Comparison of ENCODE assay signal across 22 cellular contexts in genomic region chr4:55634417-55635128, GRCh38. TPM values are rescaled to one million over a fixed set of nuclear protein-coding genes. Genes with fewer than 3 reads are reported as not detected.
DNase-seq lines count a peak whose midpoint lies in the region; ATAC-seq, FAIRE-seq and TF ChIP-seq lines count a peak whose summit lies in the region.
"Had no signal": no experiment of that assay in that cellular context is flagged by ENCODE, and none has a peak within 500 bp of the region (broad histone marks: within the 10 kb centered on the region; RNA-seq: fewer than 3 reads in every experiment).

No MANE protein-coding gene starts in this region.

- H3K36me3 Mint-ChIP-seq in GM23338 (ENCODE audit: low read depth), result peaks cover 16% of the 10 kb centered on the region

- TF ChIP-seq RAD21 in K562 (CRISPR knock-in tag; conservative IDR thresholded peaks at IDR 0.05 in 1 of 2, IDR thresholded peaks at IDR 0.05 in 1 of 2), result no peak

- no peaks in the 10 kb centered on the region for H3F3A ChIP-seq in GM23338 (replicated peaks; ENCODE audit: low read depth)

- FAIRE-seq in K562 (lab: Jason Lieb, UNC), result no peak
- FAIRE-seq: GM12892 had no signal

- in situ Hi-C loops in K562 (cut with MboI), result loop anchor here (5.0 kb wide), 1 partner anchor 98 kb away; no protein-coding TSS in a partner anchor

- H3K4me1 Mint-ChIP-seq in GM23338, result peaks cover 50% of the 10 kb centered on the region

- H3K9me2 ChIP-seq in GM23338 (ENCODE audit: insufficient read depth), result no peaks in the 10 kb centered on the region
- H3K9me2 ChIP-seq in Karpas-422 (replicated peaks; ENCODE audit: insufficient read depth, low read length), result no peaks in the 10 kb centered on the region

- H3K4ac ChIP-seq in mesendoderm (ENCODE audit: low read depth, low read length), result no peak overlapping the region

- H4K5ac ChIP-seq in mesendoderm (ENCODE audit: low read length), result no peak overlapping the region

- no peak overlapping the region for H3K23ac ChIP-seq in mesendoderm (ENCODE audit: low read length)

- H3K4me3 ChIP-seq in GM23338 (peak overlapping the region; percentile 87), Karpas-422 (ENCODE audit: low read length) (no peak overlapping the region), K562 (peak overlapping the region; percentile 90), mesendoderm (ENCODE audit: low read length) (no peak overlapping the region)
- H3K4me3 ChIP-seq: SK-N-MC had no signal

- H4K20me1 ChIP-seq in GM23338 (replicated peaks; ENCODE audit: insufficient read depth) (no peaks in the 10 kb centered on the region), Karpas-422 (ENCODE audit: insufficient read depth, low read depth, low read length) (no peaks in the 10 kb centered on the region), K562 (replicated peaks; ENCODE audit: control insufficient read depth, insufficient read depth, low read length) (no peaks in the 10 kb centered on the region)

- intact Hi-C loops in K562 (cut with micrococcal nuclease), result loop anchor here (1.0 to 10.0 kb wide), 5 partner anchors 87 to 290 kb away; partner anchors contain the start of genes CLOCK, SRD5A3 and TMEM165

- peaks cover 24% of the 10 kb centered on the region for H3K79me2 ChIP-seq in GM23338 (replicated peaks; ENCODE audit: insufficient read depth)
- no peaks in the 10 kb centered on the region for H3K79me2 ChIP-seq in Karpas-422 (ENCODE audit: low read length)
- H3K79me2 ChIP-seq in K562 (ENCODE audit: control insufficient read depth, insufficient read depth, low read length), result peaks cover 76% of the 10 kb centered on the region
- no peaks in the 10 kb centered on the region for H3K79me2 ChIP-seq in mesendoderm (ENCODE audit: control insufficient read depth, insufficient read depth, low read length)

- no peak for TF ChIP-seq POLR2A in K562 (conservative IDR thresholded peaks at IDR 0.05)

- no peak for DNase-seq in GM23338 (ENCODE audit: low spot score)
- DNase-seq in Karpas-422, result peak; percentile 41
- DNase-seq in K562 (ENCODE audit: extremely low read depth in 1 of 4, low spot score in 3 of 4), result peak in 1 of 4 experiments; percentile 46
- peak; percentile 26 for DNase-seq in mesendoderm
- no peak for DNase-seq in cerebellar cortex (ENCODE audit: low spot score)
- no peak for DNase-seq in NCI-H2107 treated with DMSO at 0.1 percent for 48 hours (lab: John Stamatoyannopoulos, UW; ENCODE audit: unreplicated experiment)
- DNase-seq in SHP77 (lab: John Stamatoyannopoulos, UW), result no peak
- DNase-seq: activated CD4-positive, alpha-beta T cell treated with anti-CD3 and anti-CD28 coated beads for 4 hours; activated CD8-positive, alpha-beta memory T cell treated with anti-CD3 and anti-CD28 coated beads, Interleukin-2, amount 50 U/mL, for 4 hours; activated gamma-delta T cell treated with Interleukin-2 at 50 U/mL for 16 hours; amygdala; Caco-2; foreskin keratinocyte; KBM-7 had no signal

- no peak overlapping the region for H3K9ac ChIP-seq in Karpas-422 (ENCODE audit: low read length)
- peak overlapping the region; percentile 79 to 96 for H3K9ac ChIP-seq in K562 (ENCODE audit: insufficient read depth in 1 of 2, low read depth in 2 of 2, low read length in 2 of 2)
- peak overlapping the region; percentile 66 for H3K9ac ChIP-seq in mesendoderm (ENCODE audit: low read length)

- TF ChIP-seq CTCF in GM23338 (conservative IDR thresholded peaks at IDR 0.05; ENCODE audit: low read depth in 2 of 2) (no peak), K562 (IDR thresholded peaks at IDR 0.05 in 2 of 3, conservative IDR thresholded peaks at IDR 0.05 in 1 of 3; ENCODE audit: insufficient read depth in 2 of 3, low read depth in 1 of 3, low read length in 3 of 3) (no peak)

- H3K4me2 ChIP-seq in GM23338 (peak overlapping the region; percentile 97), Karpas-422 (ENCODE audit: low read depth, low read length, poor library complexity, severe bottlenecking) (peak overlapping the region; percentile 37), K562 (ENCODE audit: insufficient read depth, low read length) (peak overlapping the region; percentile 94), mesendoderm (ENCODE audit: low read length) (peak overlapping the region; percentile 67)

- no peak overlapping the region for H2BK5ac ChIP-seq in mesendoderm (ENCODE audit: low read length)

- TSS peak; percentile 42 for BruUV-seq in K562 (replicated peaks; lab: Mats Ljungman, UMichigan)

- H2AFZ ChIP-seq in GM23338 (peak overlapping the region; percentile 70; the same call in 1 of the 2 replicates), Karpas-422 (ENCODE audit: low read length) (no peak overlapping the region), K562 (ENCODE audit: low read depth, low read length) (peak overlapping the region; percentile 83; the same call in 1 of the 2 replicates)

- no peak overlapping the region for H2AK5ac ChIP-seq in mesendoderm (ENCODE audit: low read length)

- H3K79me1 ChIP-seq in mesendoderm (ENCODE audit: low read length), result no peaks in the 10 kb centered on the region

- POLR2A ChIA-PET in K562 (lab: Yijun Ruan, JAX), result interaction anchor here (0.6 to 2.4 kb wide), 6 partner anchors 12 to 314 kb away, joined by 3 to 8 read pairs (median 3); no protein-coding TSS in a partner anchor

- no peak overlapping the region for H3K27ac Mint-ChIP-seq in GM23338

- H3K9me1 ChIP-seq in K562 (ENCODE audit: control insufficient read depth, insufficient read depth, low read length), result no peaks in the 10 kb centered on the region

- H3K9me3 Mint-ChIP-seq in GM23338, result peaks cover 8% of the 10 kb centered on the region; the same call in 2 of the 3 replicates

- H3K9me3 ChIP-seq in Karpas-422 (ENCODE audit: low read length), result no peaks in the 10 kb centered on the region
- no peaks in the 10 kb centered on the region for H3K9me3 ChIP-seq in K562 (replicated peaks; ENCODE audit: control insufficient read depth, insufficient read depth, low read depth, low read length)
- H3K9me3 ChIP-seq: suprapubic skin had no signal

- peak overlapping the region; percentile 83 for H3K4me3 Mint-ChIP-seq in GM23338

- H3K27ac ChIP-seq in GM23338 (ENCODE audit: low read depth) (no peak overlapping the region), Karpas-422 (ENCODE audit: low read length) (no peak overlapping the region), K562 (ENCODE audit: extremely low read depth, low read depth, low read length) (peak overlapping the region; percentile 96), mesendoderm (ENCODE audit: low read depth, low read length) (no peak overlapping the region)
- H3K27ac ChIP-seq: foreskin keratinocyte, SK-N-MC, suprapubic skin had no signal

- H3K4me1 ChIP-seq in GM23338 (ENCODE audit: insufficient read depth) (peaks cover 54% of the 10 kb centered on the region), Karpas-422 (ENCODE audit: low read length) (peaks cover 10% of the 10 kb centered on the region), K562 (replicated peaks in 1 of 2; ENCODE audit: control insufficient read depth in 2 of 2, insufficient read depth in 2 of 2, low read length in 2 of 2) (peaks cover 12 to 20% of the 10 kb centered on the region in 2 experiments), mesendoderm (ENCODE audit: control insufficient read depth, low read depth, low read length) (peaks cover 8% of the 10 kb centered on the region)
- H3K4me1 ChIP-seq: Caco-2 had no signal

- peaks cover 12% of the 10 kb centered on the region for H3K27me3 Mint-ChIP-seq in GM23338 (ENCODE audit: insufficient read depth, low read depth, poor library complexity)

- H4K8ac ChIP-seq in mesendoderm (ENCODE audit: low read depth, low read length), result no peak overlapping the region

- H3K27me3 ChIP-seq in GM23338 (ENCODE audit: insufficient read depth) (peaks cover 26% of the 10 kb centered on the region), Karpas-422 (ENCODE audit: low read length) (no peaks in the 10 kb centered on the region), K562 (ENCODE audit: control insufficient read depth in 2 of 2, insufficient read depth in 2 of 2, low read length in 2 of 2) (no peaks in the 10 kb centered on the region), mesendoderm (ENCODE audit: insufficient read depth, low read length, poor library complexity) (no peaks in the 10 kb centered on the region)

- H2BK15ac ChIP-seq in mesendoderm (replicated peaks; ENCODE audit: low read depth), result no peak overlapping the region

- no peak overlapping the region for H3K18ac ChIP-seq in mesendoderm (ENCODE audit: low read length)

- no peak for TF ChIP-seq EP300 in K562 (IDR thresholded peaks at IDR 0.05; ENCODE audit: low read length)

- H3K56ac ChIP-seq in mesendoderm (ENCODE audit: low read length), result peak overlapping the region; percentile 80

- H3K36me3 ChIP-seq in GM23338 (ENCODE audit: insufficient read depth) (no peaks in the 10 kb centered on the region), Karpas-422 (ENCODE audit: insufficient read depth, low read length) (no peaks in the 10 kb centered on the region), K562 (ENCODE audit: control insufficient read depth, insufficient read depth, low read length) (peaks cover 42% of the 10 kb centered on the region; the same call in 2 of the 3 replicates), mesendoderm (ENCODE audit: control insufficient read depth, insufficient read depth, low read length) (no peaks in the 10 kb centered on the region)
- H3K36me3 ChIP-seq: suprapubic skin had no signal

- CTCF ChIA-PET in K562 (lab: Yijun Ruan, JAX; ENCODE audit: low intra/inter-chr PET ratio), result interaction anchor here (0.8 kb wide), 1 partner anchor 101 kb away, joined by 4 read pairs; no protein-coding TSS in a partner anchor

- no peak for ATAC-seq in GM23338
- ATAC-seq in K562, result no peak

- WGBS in K562 (ENCODE audit: insufficient coverage, low coverage, missing lambda C conversion rate), result 0% methylated on average over 3 of the region's 3 CpGs
- no CpG with 5 or more reads among the region's 3 CpGs for WGBS in mesendoderm (ENCODE audit: extremely low coverage, insufficient coverage, low lambda C conversion rate)

- H2BK120ac ChIP-seq in mesendoderm (ENCODE audit: low read depth, low read length), result no peak overlapping the region

RNA-seq across cellular contexts. Expression of gene NMU, which starts 1.5 kb away (rescaled TPM):
- 40.2 and 47.5 TPM in 2 replicates for total RNA-seq in GM23338 (2014; rRNA removed; shearing (Covaris generic))
- 96.3 and 102 TPM in 2 replicates for polyA plus RNA-seq in GM23338 (2016; fragmentation: Nextera tagmentation; extraction: Ambion mirVana)
- not detected in 2 replicates for total RNA-seq in Karpas-422 (2014; rRNA removed; shearing (Covaris generic); ENCODE audit: low replicate concordance)
- total RNA-seq in K562 (2011; cell fraction: chromatin; rRNA removed; ENCODE audit: low replicate concordance), result 223 and 382 TPM in 2 replicates
- 406 and 459 TPM in 2 replicates for total RNA-seq in K562 (2011; cell fraction: nucleolus; rRNA removed)
- 370 and 443 TPM in 2 replicates for total RNA-seq in K562 (2011; cell fraction: nucleoplasm; rRNA removed)
- total RNA-seq in K562 (2014; rRNA removed), result 729 and 858 TPM in 2 replicates
- total RNA-seq in K562 (2014; rRNA removed; fragmentation: Illumina TruSeq; extraction: Trizol), result 572 and 588 TPM in 2 replicates
- total RNA-seq in K562 (2015; rRNA removed; fragmentation: Illumina TruSeq; extraction: Trizol), result 669 and 688 TPM in 2 replicates
- total RNA-seq in K562 (2021), result 599 and 701 TPM in 2 replicates
- 370 and 846 TPM in 2 replicates for polyA plus RNA-seq in K562 (2011; rRNA removed)
- polyA plus RNA-seq in K562 (2011; cell fraction: cytosol; rRNA removed), result 421 and 1,101 TPM in 2 replicates
- 101 and 161 TPM in 2 replicates for polyA plus RNA-seq in K562 (2011; cell fraction: nucleus; rRNA removed)
- 641 and 718 TPM in 2 replicates for polyA plus RNA-seq in K562 (2012)
- polyA plus RNA-seq in K562 (2014; fragmentation: Illumina TruSeq; extraction: Trizol), result 277 and 298 TPM in 2 replicates
- 100 to 1,000 TPM in 1 of 2 experiments, 10 to 100 TPM in 1; 73.8 to 122 TPM for polyA plus RNA-seq in K562 (2014; fragmentation: Nextera tagmentation; extraction: Ambion mirVana)
- 651 and 703 TPM in 2 replicates for polyA plus RNA-seq in K562 (2014; rRNA removed)
- 154 and 306 TPM in 2 replicates for polyA minus RNA-seq in K562 (2011; rRNA and poly(A)+ RNA removed)
- 156 and 358 TPM in 2 replicates for polyA minus RNA-seq in K562 (2011; cell fraction: cytosol; rRNA and poly(A)+ RNA removed)
- polyA minus RNA-seq in K562 (2011; cell fraction: nucleus; rRNA and poly(A)+ RNA removed), result 48.4 and 107 TPM in 2 replicates
- 12.9 TPM for polyA plus RNA-seq in mesendoderm (2013, experiment 1 of 2)
- polyA plus RNA-seq in mesendoderm (2013, experiment 2 of 2), result 13.7 TPM
- total RNA-seq: Caco-2, OCI-LY7, posterior vena cava, skeletal muscle tissue had no signal

RNA-seq across cellular contexts. Expression of gene PDCL2, which starts 42.5 kb away (rescaled TPM):
- 0.35 TPM in 1 of 2 replicates, not detected in the other for total RNA-seq in GM23338 (2014; rRNA removed; shearing (Covaris generic))
- polyA plus RNA-seq in GM23338 (2016; fragmentation: Nextera tagmentation; extraction: Ambion mirVana) (1.9 and 2.1 TPM in 2 replicates), K562 (2011; rRNA removed) (0.49 and 1.4 TPM in 2 replicates), K562 (2014; fragmentation: Illumina TruSeq; extraction: Trizol) (0.62 and 0.97 TPM in 2 replicates), K562 (2014; fragmentation: Nextera tagmentation; extraction: Ambion mirVana) (under 1 TPM; 0.62 to 0.87 TPM), K562 (2014; rRNA removed) (0.73 and 1.7 TPM in 2 replicates)
- not detected in 2 replicates for total RNA-seq in Karpas-422 (2014; rRNA removed; shearing (Covaris generic); ENCODE audit: low replicate concordance)
- 2.7 TPM in 1 of 2 replicates, not detected in the other for total RNA-seq in K562 (2011; cell fraction: chromatin; rRNA removed; ENCODE audit: low replicate concordance)
- total RNA-seq in K562 (2011; cell fraction: nucleolus; rRNA removed), result not detected in 2 replicates
- total RNA-seq in K562 (2011; cell fraction: nucleoplasm; rRNA removed), result not detected in 2 replicates
- total RNA-seq in K562 (2014; rRNA removed) (0.37 and 2.0 TPM in 2 replicates), K562 (2014; rRNA removed; fragmentation: Illumina TruSeq; extraction: Trizol) (1.8 and 1.9 TPM in 2 replicates), K562 (2015; rRNA removed; fragmentation: Illumina TruSeq; extraction: Trizol) (1.5 and 2.5 TPM in 2 replicates), K562 (2021) (1.2 and 1.7 TPM in 2 replicates)
- 0.16 TPM in 1 of 2 replicates, not detected in the other for polyA plus RNA-seq in K562 (2011; cell fraction: cytosol; rRNA removed)
- polyA plus RNA-seq in K562 (2011; cell fraction: nucleus; rRNA removed), result 0.37 and 0.70 TPM in 2 replicates
- polyA plus RNA-seq in K562 (2012), result 0.79 and 1.2 TPM in 2 replicates
- polyA minus RNA-seq in K562 (2011; rRNA and poly(A)+ RNA removed), result 0.57 and 0.60 TPM in 2 replicates
- not detected in 2 replicates for polyA minus RNA-seq in K562 (2011; cell fraction: cytosol; rRNA and poly(A)+ RNA removed)
- polyA minus RNA-seq in K562 (2011; cell fraction: nucleus; rRNA and poly(A)+ RNA removed), result 0.67 and 1.00 TPM in 2 replicates
- polyA plus RNA-seq in mesendoderm (2013, experiment 1 of 2), result 0.14 TPM
- polyA plus RNA-seq in mesendoderm (2013, experiment 2 of 2), result 0.04 TPM
- total RNA-seq: Caco-2, chondrocyte, foreskin keratinocyte, lower leg skin, OCI-LY7, posterior vena cava, skeletal muscle tissue, suprapubic skin had no signal
- polyA plus RNA-seq: foreskin keratinocyte had no signal

Comparison
In these comparisons a context has a peak if more than half of its experiments do, and no peak if none do; other contexts are left out.
1. DNase-seq: peak in Karpas-422 (single experiment) and mesendoderm (single experiment); none in GM23338 (single experiment), cerebellar cortex (single experiment), NCI-H2107 treated with DMSO at 0.1 percent for 48 hours (single experiment) and SHP77 (0 of 2).
2. H3K4me2 ChIP-seq: peak in every context shown above with its lines; median percentile 97 in GM23338; 94 in K562; 67 in mesendoderm; 37 in Karpas-422.
3. H3K4me3 ChIP-seq: peak in GM23338 (single experiment) and K562 (single experiment); none in Karpas-422 (single experiment) and mesendoderm (single experiment).
4. RNA of gene NMU, which starts 1.5 kb away (total RNA-seq): 223 to 858 TPM in K562 and 40.2 to 47.5 TPM in GM23338; not detected in Karpas-422; every median in the first group is over 10 times any median in the second.